8 cellular contexts compared by ENCODE assay signal in genomic region chr17:3827124-3827773, GRCh38. TPM values are rescaled to one million over a fixed set of nuclear protein-coding genes. Genes with fewer than 3 reads are reported as not detected.
DNase-seq lines count a peak whose midpoint lies in the region; ATAC-seq and TF ChIP-seq lines count a peak whose summit lies in the region.

No MANE protein-coding gene starts in this region.

- no peak for ATAC-seq in HG02623 (IDR thresholded peaks at IDR 0.05; ENCODE audit: unreplicated experiment)

- intact Hi-C loops in esophagus squamous epithelium (cut with DNase I) (loop anchor here (10.0 kb wide), 1 partner anchor 92 kb away; no protein-coding TSS in a partner anchor), testis (cut with DNase I; ENCODE audit: low total_unique reads) (no loop called here)

- 51 to 54% methylated on average over 6 of the region's 6 CpGs for WGBS in esophagus squamous epithelium, 2 donors
- 70 to 72% methylated on average over 6 of the region's 6 CpGs for WGBS in testis, 2 donors

- no peak for TF ChIP-seq POLR2A in esophagus squamous epithelium (IDR thresholded peaks at IDR 0.05)
- no peak for TF ChIP-seq POLR2A in testis (IDR thresholded peaks at IDR 0.05)

- TF ChIP-seq CTCF in esophagus squamous epithelium (IDR thresholded peaks at IDR 0.05) (peak; percentile 46 to 70 (median 58)), testis (IDR thresholded peaks at IDR 0.05) (peak; percentile 30 to 50 (median 45))

- H3K27me3 ChIP-seq in esophagus squamous epithelium (no peaks in the 10 kb centered on the region), testis (no peaks in the 10 kb centered on the region)

- H3K9me3 ChIP-seq in esophagus squamous epithelium: no peaks in the 10 kb centered on the region
- H3K9me3 ChIP-seq in testis: no peaks in the 10 kb centered on the region

- H3K4me1 ChIP-seq in esophagus squamous epithelium (peaks cover 0 to 14% (median 3%) of the 10 kb centered on the region in 3 donors), testis (peaks cover 7% of the 10 kb centered on the region)

- H3K27ac ChIP-seq in esophagus squamous epithelium: peak overlapping the region in 3 of 4 donors; percentile 36 to 79 (median 53)
- H3K27ac ChIP-seq in testis: no peak overlapping the region

- DNase-seq in SIG-M5 treated with dmso at 0.1 percent for 504 hours (lab: John Stamatoyannopoulos, UW; ENCODE audit: unreplicated experiment) (peak; percentile 5), SIG-M5 (lab: John Stamatoyannopoulos, UW) (no peak), NCI-H460 (ENCODE audit: extremely low read depth, low read depth) (peak; percentile 77), esophagus squamous epithelium (lab: John Stamatoyannopoulos, UW) (no peak), occipital lobe (lab: John Stamatoyannopoulos, UW) (peak; percentile 12), testis (peak; percentile 87)
- peak; percentile 54 for DNase-seq in activated CD8-positive, alpha-beta memory T cell treated with anti-CD3 and anti-CD28 coated beads, Interleukin-2, amount 50 U/mL, for 24 hours (ENCODE audit: extremely low read depth)

- H3K36me3 ChIP-seq in esophagus squamous epithelium (peaks cover 10 to 87% (median 26%) of the 10 kb centered on the region in 3 donors), testis (ENCODE audit: low read depth, missing control alignments) (no peaks in the 10 kb centered on the region)

- H3K4me3 ChIP-seq in esophagus squamous epithelium (no peak overlapping the region), testis (no peak overlapping the region)

RNA-seq across cellular contexts. Expression of gene NCBP3, which starts 18.8 kb away (rescaled TPM):
- total RNA-seq in NCI-H460 (2014; rRNA removed; shearing (Covaris generic)): 22.9 and 34.0 TPM in 2 replicates
- polyA plus RNA-seq in NCI-H460 (2014; cell fraction: nucleus; rRNA removed): 44.8 and 52.1 TPM in 2 replicates
- total RNA-seq in esophagus squamous epithelium: 10 to 100 TPM; 12.1 to 26.1 (median 17.1) TPM
- 24.5 TPM for total RNA-seq in occipital lobe
- total RNA-seq in testis: 10 to 100 TPM; 37.2 to 37.7 TPM
- 61.6 TPM for polyA plus RNA-seq in testis (ENCODE audit: insufficient read depth, low read depth, low replicate concordance)

RNA-seq across cellular contexts. Expression of gene ITGAE, which starts 26.3 kb away (rescaled TPM):
- 57.3 and 63.4 TPM in 2 replicates for total RNA-seq in NCI-H460 (2014; rRNA removed; shearing (Covaris generic))
- polyA plus RNA-seq in NCI-H460 (2014; cell fraction: nucleus; rRNA removed): 43.2 and 73.3 TPM in 2 replicates
- 10 to 100 TPM in 3 of 4 donors, 1 to 10 TPM in 1; 5.7 to 40.5 (median 26.9) TPM for total RNA-seq in esophagus squamous epithelium
- total RNA-seq in occipital lobe: 6.2 TPM
- total RNA-seq in testis: 10 to 100 TPM; 13.1 to 16.1 TPM
- polyA plus RNA-seq in testis (ENCODE audit: insufficient read depth, low read depth, low replicate concordance): 46.7 TPM

Comparison
In these comparisons a context has a peak if more than half of its experiments do, and no peak if none do; other contexts are left out.
1. DNase-seq: peak in SIG-M5 treated with dmso at 0.1 percent for 504 hours (single experiment), NCI-H460 (single experiment), activated CD8-positive, alpha-beta memory T cell treated with anti-CD3 and anti-CD28 coated beads, Interleukin-2, amount 50 U/mL, for 24 hours (single experiment), occipital lobe (single experiment) and testis (single experiment); none in SIG-M5 (single experiment) and esophagus squamous epithelium (single experiment).
2. H3K27ac ChIP-seq: peak in esophagus squamous epithelium (3 of 4); none in testis (0 of 2).